Comparison of ENCODE assay signal across 22 cellular contexts in genomic region chr3:10361375-10361774, GRCh38. TPM values are rescaled to one million over a fixed set of nuclear protein-coding genes. Genes with fewer than 3 reads are reported as not detected.
DNase-seq lines count a peak whose midpoint lies in the region; FAIRE-seq and TF ChIP-seq lines count a peak whose summit lies in the region.
"Had no signal": no experiment of that assay in that cellular context is flagged by ENCODE, and none has a peak within 500 bp of the region (broad histone marks: within the 10 kb centered on the region; RNA-seq: fewer than 3 reads in every experiment).

No MANE protein-coding gene starts in this region.

- peaks cover 0 to 6% (median 0%) of the 10 kb centered on the region in 11 experiments; a peak in 1 of 22 replicates for H4K20me1 ChIP-seq in BLaER1 treated with 17β-estradiol and CSF1 and Interleukin-3, amounts not matched to agents 10 nM and 100 nM

- TF ChIP-seq CTCF in suprapubic skin (IDR thresholded peaks at IDR 0.05): no peak
- no peak for TF ChIP-seq CTCF in GM13977 (IDR thresholded peaks at IDR 0.05; ENCODE audit: extremely low read depth, insufficient read depth, missing control alignments)

- H3K4me1 ChIP-seq in BLaER1 treated with 17β-estradiol and CSF1 and Interleukin-3, amounts not matched to agents 10 nM and 100 nM: peaks cover 45 to 82% (median 76%) of the 10 kb centered on the region in 10 experiments
- H3K4me1 ChIP-seq in suprapubic skin: no peaks in the 10 kb centered on the region
- H3K4me1 ChIP-seq: left lung had no signal

- no peak overlapping the region for H3K9ac ChIP-seq in BLaER1 treated with 17β-estradiol and CSF1 and Interleukin-3, amounts not matched to agents 10 nM and 100 nM

- in situ Hi-C loops in GM13977 (cut with MboI; ENCODE audit: low pct_unique_long_range_greater_than_20kb, low sequenced_read_pairs, unreplicated experiment): no loop called here

- peaks cover 0 to 18% (median 0%) of the 10 kb centered on the region in 11 experiments; a peak in 3 of 22 replicates for H3K36me3 ChIP-seq in BLaER1 treated with 17β-estradiol and CSF1 and Interleukin-3, amounts not matched to agents 10 nM and 100 nM
- H3K36me3 ChIP-seq in suprapubic skin: no peaks in the 10 kb centered on the region
- H3K36me3 ChIP-seq: brain microvascular endothelial cell, left lung had no signal

- WGBS in suprapubic skin: 74% methylated on average over 5 of the region's 5 CpGs

- no peak overlapping the region for H3K4me3 ChIP-seq in BLaER1 treated with 17β-estradiol and CSF1 and Interleukin-3, amounts not matched to agents 10 nM and 100 nM
- no peak overlapping the region for H3K4me3 ChIP-seq in suprapubic skin
- H3K4me3 ChIP-seq: left lung, PC-9 had no signal

- no peak overlapping the region for H3K27ac ChIP-seq in BLaER1 treated with 17β-estradiol and CSF1 and Interleukin-3, amounts not matched to agents 10 nM and 100 nM
- H3K27ac ChIP-seq in suprapubic skin: no peak overlapping the region
- H3K27ac ChIP-seq: brain microvascular endothelial cell, left lung, PC-9 had no signal

- FAIRE-seq in GM12892 (lab: Jason Lieb, UNC): no peak

- H3K27me3 Mint-ChIP-seq in activated CD4-positive, alpha-beta memory T cell treated with anti-CD3 and anti-CD28 coated beads, Interleukin-2, amount 10 ng/mL, durations not matched to agents 7 days and 5 days: peaks cover 3% of the 10 kb centered on the region

- CTCF ChIA-PET in activated CD4-positive, alpha-beta memory T cell treated with anti-CD3 and anti-CD28 coated beads, Interleukin-2, amount 10 ng/mL, durations not matched to agents 7 days and 5 days (lab: Charles Lee): no interaction called here

- H3K9me3 ChIP-seq in BLaER1 treated with 17β-estradiol and CSF1 and Interleukin-3, amounts not matched to agents 10 nM and 100 nM (replicated peaks in 1 of 11): peaks cover 0 to 12% (median 8%) of the 10 kb centered on the region in 11 experiments; a peak in 15 of 22 replicates
- no peaks in the 10 kb centered on the region for H3K9me3 ChIP-seq in suprapubic skin

- no peak overlapping the region for H3K27ac Mint-ChIP-seq in activated CD4-positive, alpha-beta memory T cell treated with anti-CD3 and anti-CD28 coated beads, Interleukin-2, amount 10 ng/mL, durations not matched to agents 7 days and 5 days
- H3K27ac Mint-ChIP-seq: activated naive CD8-positive, alpha-beta T cell treated with anti-CD3 and anti-CD28 coated beads, Interleukin-2, amount 10 ng/mL, durations not matched to agents 7 days and 5 days; activated T-cell treated with anti-CD3 and anti-CD28 coated beads, Interleukin-2, amount 50 U/mL, for 72 hours; CD8-positive, alpha-beta T cell; type B pancreatic cell had no signal

- TF ChIP-seq POLR2A in suprapubic skin (IDR thresholded peaks at IDR 0.05): no peak
- TF ChIP-seq POLR2A in GM12892 (IDR thresholded peaks at IDR 0.05; ENCODE audit: low read depth, low read length): no peak

- peaks cover 3% of the 10 kb centered on the region for H3K9me3 Mint-ChIP-seq in activated CD4-positive, alpha-beta memory T cell treated with anti-CD3 and anti-CD28 coated beads, Interleukin-2, amount 10 ng/mL, durations not matched to agents 7 days and 5 days
- H3K9me3 Mint-ChIP-seq: CD8-positive, alpha-beta T cell; type B pancreatic cell had no signal

- TF ChIP-seq EP300 in suprapubic skin (IDR thresholded peaks at IDR 0.05): no peak

- no peak overlapping the region for H3K4me3 Mint-ChIP-seq in activated CD4-positive, alpha-beta memory T cell treated with anti-CD3 and anti-CD28 coated beads, Interleukin-2, amount 10 ng/mL, durations not matched to agents 7 days and 5 days
- H3K4me3 Mint-ChIP-seq: activated naive CD8-positive, alpha-beta T cell treated with anti-CD3 and anti-CD28 coated beads, Interleukin-2, amount 10 ng/mL, durations not matched to agents 7 days and 5 days; activated T-cell treated with anti-CD3 and anti-CD28 coated beads, Interleukin-2, amount 50 U/mL, for 72 hours; CD8-positive, alpha-beta T cell; type B pancreatic cell had no signal

- peak overlapping the region in 8 of 11 experiments; percentile 13 to 66 (median 52); a peak in 15 of 22 replicates for H3K4me2 ChIP-seq in BLaER1 treated with 17β-estradiol and CSF1 and Interleukin-3, amounts not matched to agents 10 nM and 100 nM
- H3K4me2 ChIP-seq: PC-9 had no signal

- DNase-seq in NAMALWA (ENCODE audit: low spot score): peak; percentile 60
- DNase-seq in NCI-H2196 (lab: John Stamatoyannopoulos, UW; ENCODE audit: unreplicated experiment): peak; percentile 68
- DNase-seq in cerebellum (ENCODE audit: low spot score): peak; percentile 61
- no peak for DNase-seq in suprapubic skin (ENCODE audit: low spot score in 2 of 2)
- DNase-seq in activated CD4-positive, alpha-beta memory T cell treated with anti-CD3 and anti-CD28 coated beads, Interleukin-2, amount 10 ng/mL, durations not matched to agents 7 days and 5 days: no peak
- DNase-seq in GM13977 (ENCODE audit: low spot score): no peak
- DNase-seq in GM12892 (ENCODE audit: insufficient read length): no peak
- DNase-seq: activated CD4-positive, CD25-positive, alpha-beta regulatory T cell; activated naive CD8-positive, alpha-beta T cell treated with anti-CD3 and anti-CD28 coated beads, Interleukin-2, amount 10 ng/mL, durations not matched to agents 7 days and 5 days; activated T-cell treated with anti-CD3 and anti-CD28 coated beads, Interleukin-2, amount 50 U/mL, for 72 hours; brain microvascular endothelial cell; CD8-positive, alpha-beta T cell; foreskin fibroblast; H7; NCI-H524 treated with DMSO at 0.1 percent for 48 hours; PC-9; retina; stimulated activated CD4-positive, alpha-beta T cell treated with anti-CD3 and anti-CD28 coated beads, Interleukin-15, amount 100 ng/mL, for 24 hours; stimulated activated naive CD4-positive, alpha-beta T cell treated with Interleukin-2 at 50 U/mL for 16 hours had no signal

- H3K36me3 Mint-ChIP-seq in activated CD4-positive, alpha-beta memory T cell treated with anti-CD3 and anti-CD28 coated beads, Interleukin-2, amount 10 ng/mL, durations not matched to agents 7 days and 5 days (ENCODE audit: low read depth): no peaks in the 10 kb centered on the region
- H3K36me3 Mint-ChIP-seq: activated naive CD8-positive, alpha-beta T cell treated with anti-CD3 and anti-CD28 coated beads, Interleukin-2, amount 10 ng/mL, durations not matched to agents 7 days and 5 days; CD8-positive, alpha-beta T cell; type B pancreatic cell had no signal

- H3K27me3 ChIP-seq in BLaER1 treated with 17β-estradiol and CSF1 and Interleukin-3, amounts not matched to agents 10 nM and 100 nM: no peaks in the 10 kb centered on the region
- H3K27me3 ChIP-seq in suprapubic skin: no peaks in the 10 kb centered on the region
- H3K27me3 ChIP-seq: brain microvascular endothelial cell had no signal

- H3K4me1 Mint-ChIP-seq in activated CD4-positive, alpha-beta memory T cell treated with anti-CD3 and anti-CD28 coated beads, Interleukin-2, amount 10 ng/mL, durations not matched to agents 7 days and 5 days: peaks cover 19% of the 10 kb centered on the region
- H3K4me1 Mint-ChIP-seq: activated naive CD8-positive, alpha-beta T cell treated with anti-CD3 and anti-CD28 coated beads, Interleukin-2, amount 10 ng/mL, durations not matched to agents 7 days and 5 days had no signal

- POLR2A ChIA-PET in activated CD4-positive, alpha-beta memory T cell treated with anti-CD3 and anti-CD28 coated beads, Interleukin-2, amount 10 ng/mL, durations not matched to agents 7 days and 5 days (lab: Charles Lee): no interaction called here

RNA-seq across cellular contexts. Expression of gene SEC13, which starts 40.5 kb away (rescaled TPM):
- total RNA-seq in cerebellum (61.3 TPM), suprapubic skin (100 to 1,000 TPM; 104 to 137 (median 118) TPM)
- total RNA-seq in activated CD4-positive, alpha-beta memory T cell treated with anti-CD3 and anti-CD28 coated beads, Interleukin-2, amount 10 ng/mL, durations not matched to agents 7 days and 5 days: 10 to 100 TPM; 84.0 to 88.8 TPM
- 76.0 TPM for polyA plus RNA-seq in GM12892 (2012; ENCODE audit: missing spikeins)

Comparison
In these comparisons a context has a peak if more than half of its experiments do, and no peak if none do; other contexts are left out.
1. DNase-seq: peak in NAMALWA (single experiment), NCI-H2196 (single experiment) and cerebellum (single experiment); none in suprapubic skin (0 of 2), activated CD4-positive, alpha-beta memory T cell treated with anti-CD3 and anti-CD28 coated beads, Interleukin-2, amount 10 ng/mL, durations not matched to agents 7 days and 5 days (single experiment), GM13977 (single experiment) and GM12892 (single experiment).